ENCODE assay signal across 1 cellular context in genomic region chr11:9347100-9347499, GRCh38.
TF ChIP-seq lines count a peak whose summit lies in the region.

No MANE protein-coding gene starts in this region.

TF ChIP-seq in K562, 482 proteins besides CTCF, POLR2A, EP300 and RAD21 (continued from another document and continues in another):
- TF ChIP-seq, protein P1, sequence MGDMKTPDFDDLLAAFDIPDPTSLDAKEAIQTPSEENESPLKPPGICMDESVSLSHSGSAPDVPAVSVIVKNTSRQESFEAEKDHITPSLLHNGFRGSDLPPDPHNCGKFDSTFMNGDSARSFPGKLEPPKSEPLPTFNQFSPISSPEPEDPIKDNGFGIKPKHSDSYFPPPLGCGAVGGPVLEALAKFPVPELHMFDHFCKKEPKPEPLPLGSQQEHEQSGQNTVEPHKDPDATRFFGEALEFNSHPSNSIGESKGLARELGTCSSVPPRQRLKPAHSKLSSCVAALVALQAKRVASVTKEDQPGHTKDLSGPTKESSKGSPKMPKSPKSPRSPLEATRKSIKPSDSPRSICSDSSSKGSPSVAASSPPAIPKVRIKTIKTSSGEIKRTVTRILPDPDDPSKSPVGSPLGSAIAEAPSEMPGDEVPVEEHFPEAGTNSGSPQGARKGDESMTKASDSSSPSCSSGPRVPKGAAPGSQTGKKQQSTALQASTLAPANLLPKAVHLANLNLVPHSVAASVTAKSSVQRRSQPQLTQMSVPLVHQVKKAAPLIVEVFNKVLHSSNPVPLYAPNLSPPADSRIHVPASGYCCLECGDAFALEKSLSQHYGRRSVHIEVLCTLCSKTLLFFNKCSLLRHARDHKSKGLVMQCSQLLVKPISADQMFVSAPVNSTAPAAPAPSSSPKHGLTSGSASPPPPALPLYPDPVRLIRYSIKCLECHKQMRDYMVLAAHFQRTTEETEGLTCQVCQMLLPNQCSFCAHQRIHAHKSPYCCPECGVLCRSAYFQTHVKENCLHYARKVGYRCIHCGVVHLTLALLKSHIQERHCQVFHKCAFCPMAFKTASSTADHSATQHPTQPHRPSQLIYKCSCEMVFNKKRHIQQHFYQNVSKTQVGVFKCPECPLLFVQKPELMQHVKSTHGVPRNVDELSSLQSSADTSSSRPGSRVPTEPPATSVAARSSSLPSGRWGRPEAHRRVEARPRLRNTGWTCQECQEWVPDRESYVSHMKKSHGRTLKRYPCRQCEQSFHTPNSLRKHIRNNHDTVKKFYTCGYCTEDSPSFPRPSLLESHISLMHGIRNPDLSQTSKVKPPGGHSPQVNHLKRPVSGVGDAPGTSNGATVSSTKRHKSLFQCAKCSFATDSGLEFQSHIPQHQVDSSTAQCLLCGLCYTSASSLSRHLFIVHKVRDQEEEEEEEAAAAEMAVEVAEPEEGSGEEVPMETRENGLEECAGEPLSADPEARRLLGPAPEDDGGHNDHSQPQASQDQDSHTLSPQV (IDR thresholded peaks at IDR 0.05), result 0 out of 2 replicates have a peak, but pooled peaks have one; percentile 42
- TF ChIP-seq CHAMP1 (IDR thresholded peaks at IDR 0.05) (no peak), DPF2 (IDR thresholded peaks at IDR 0.05) (peak; percentile 72), L3MBTL2 (IDR thresholded peaks at IDR 0.05) (peak; percentile 88), ZNF780A (CRISPR knock-in tag; IDR thresholded peaks at IDR 0.05) (no peak), PHF20 (IDR thresholded peaks at IDR 0.05; ENCODE audit: partially characterized antibody) (no peak), ZNF717 (CRISPR knock-in tag; IDR thresholded peaks at IDR 0.05) (no peak), KAT7 (CRISPR knock-in tag; IDR thresholded peaks at IDR 0.05; ENCODE audit: borderline replicate concordance) (no peak), E2F6 (IDR thresholded peaks at IDR 0.05; ENCODE audit: borderline replicate concordance in 1 of 2, extremely low read depth in 1 of 2, insufficient read depth in 1 of 2, insufficient read length in 1 of 2, low read depth in 1 of 2, low read length in 1 of 2, poor library complexity in 1 of 2, severe bottlenecking in 1 of 2) (peak; percentile 24 to 65), TAF9B (IDR thresholded peaks at IDR 0.05; ENCODE audit: partially characterized antibody) (no peak), BHLHE40 (IDR thresholded peaks at IDR 0.05; ENCODE audit: low read length) (peak; percentile 75), IRF2 (CRISPR knock-in tag; IDR thresholded peaks at IDR 0.05) (no peak), HINFP (tag; conservative IDR thresholded peaks at IDR 0.05; ENCODE audit: low read depth) (no peak), SREBF2 (CRISPR knock-in tag; IDR thresholded peaks at IDR 0.05) (no peak), FOSL1 (tag; conservative IDR thresholded peaks at IDR 0.05) (0 out of 2 replicates have a peak, but pooled peaks have one; percentile 22), ZEB2 (IDR thresholded peaks at IDR 0.05) (peak; percentile 94), ZNF124 (CRISPR knock-in tag; IDR thresholded peaks at IDR 0.05) (no peak), DACH1 (IDR thresholded peaks at IDR 0.05; ENCODE audit: partially characterized antibody) (no peak), HDGF (IDR thresholded peaks at IDR 0.05) (no peak), HNRNPLL (IDR thresholded peaks at IDR 0.05; ENCODE audit: low read depth, low read length, poor library complexity, severe bottlenecking) (no peak), HNRNPH1 (optimal IDR thresholded peaks at IDR 0.05; ENCODE audit: low read depth, low read length) (no peak), ZNF57 (CRISPR knock-in tag; IDR thresholded peaks at IDR 0.05) (no peak), MXI1 (IDR thresholded peaks at IDR 0.05; ENCODE audit: low read depth, low read length) (no peak), ZSCAN29 (IDR thresholded peaks at IDR 0.05) (no peak), RAD51 (IDR thresholded peaks at IDR 0.05; ENCODE audit: borderline replicate concordance, low read depth) (no peak), ZBTB7A (IDR thresholded peaks at IDR 0.05; ENCODE audit: borderline replicate concordance, control insufficient read depth, low read depth, low read length) (no peak), KDM2B (CRISPR knock-in tag; IDR thresholded peaks at IDR 0.05) (no peak), NBN (IDR thresholded peaks at IDR 0.05; ENCODE audit: low read depth) (peak; percentile 63; the same call in 1 of the 2 replicates), RCOR1 (IDR thresholded peaks at IDR 0.05; ENCODE audit: borderline replicate concordance in 1 of 2, low read depth in 2 of 2, low read length in 2 of 2) (peak in 1 of 2 experiments; percentile 61; a peak in 1 of 4 replicates), NELFE (IDR thresholded peaks at IDR 0.05; ENCODE audit: insufficient read depth, insufficient read length) (no peak), ZNF507 (tag; conservative IDR thresholded peaks at IDR 0.05) (no peak), TRIM24 (IDR thresholded peaks at IDR 0.05) (0 out of 4 replicates have a peak, but pooled peaks of 1 of the 2 experiments have one; percentile 26), ZNF830 (CRISPR knock-in tag; IDR thresholded peaks at IDR 0.05) (no peak), NCOA2 (IDR thresholded peaks at IDR 0.05; ENCODE audit: partially characterized antibody in 2 of 2) (no peak), ZNF77 (CRISPR knock-in tag; IDR thresholded peaks at IDR 0.05) (no peak), ERF (CRISPR knock-in tag; IDR thresholded peaks at IDR 0.05) (no peak), RBBP5 (IDR thresholded peaks at IDR 0.05; ENCODE audit: borderline replicate concordance, insufficient read depth, low read length, poor library complexity, severe bottlenecking) (no peak), HSF4 (CRISPR knock-in tag; IDR thresholded peaks at IDR 0.05; ENCODE audit: borderline replicate concordance) (no peak)
- TF ChIP-seq, protein P2, sequence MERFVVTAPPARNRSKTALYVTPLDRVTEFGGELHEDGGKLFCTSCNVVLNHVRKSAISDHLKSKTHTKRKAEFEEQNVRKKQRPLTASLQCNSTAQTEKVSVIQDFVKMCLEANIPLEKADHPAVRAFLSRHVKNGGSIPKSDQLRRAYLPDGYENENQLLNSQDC (CRISPR knock-in tag; IDR thresholded peaks at IDR 0.05), result no peak
- TF ChIP-seq, protein P3, sequence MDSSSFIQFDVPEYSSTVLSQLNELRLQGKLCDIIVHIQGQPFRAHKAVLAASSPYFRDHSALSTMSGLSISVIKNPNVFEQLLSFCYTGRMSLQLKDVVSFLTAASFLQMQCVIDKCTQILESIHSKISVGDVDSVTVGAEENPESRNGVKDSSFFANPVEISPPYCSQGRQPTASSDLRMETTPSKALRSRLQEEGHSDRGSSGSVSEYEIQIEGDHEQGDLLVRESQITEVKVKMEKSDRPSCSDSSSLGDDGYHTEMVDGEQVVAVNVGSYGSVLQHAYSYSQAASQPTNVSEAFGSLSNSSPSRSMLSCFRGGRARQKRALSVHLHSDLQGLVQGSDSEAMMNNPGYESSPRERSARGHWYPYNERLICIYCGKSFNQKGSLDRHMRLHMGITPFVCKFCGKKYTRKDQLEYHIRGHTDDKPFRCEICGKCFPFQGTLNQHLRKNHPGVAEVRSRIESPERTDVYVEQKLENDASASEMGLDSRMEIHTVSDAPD (CRISPR knock-in tag; IDR thresholded peaks at IDR 0.05), result no peak
- TF ChIP-seq, protein P4, sequence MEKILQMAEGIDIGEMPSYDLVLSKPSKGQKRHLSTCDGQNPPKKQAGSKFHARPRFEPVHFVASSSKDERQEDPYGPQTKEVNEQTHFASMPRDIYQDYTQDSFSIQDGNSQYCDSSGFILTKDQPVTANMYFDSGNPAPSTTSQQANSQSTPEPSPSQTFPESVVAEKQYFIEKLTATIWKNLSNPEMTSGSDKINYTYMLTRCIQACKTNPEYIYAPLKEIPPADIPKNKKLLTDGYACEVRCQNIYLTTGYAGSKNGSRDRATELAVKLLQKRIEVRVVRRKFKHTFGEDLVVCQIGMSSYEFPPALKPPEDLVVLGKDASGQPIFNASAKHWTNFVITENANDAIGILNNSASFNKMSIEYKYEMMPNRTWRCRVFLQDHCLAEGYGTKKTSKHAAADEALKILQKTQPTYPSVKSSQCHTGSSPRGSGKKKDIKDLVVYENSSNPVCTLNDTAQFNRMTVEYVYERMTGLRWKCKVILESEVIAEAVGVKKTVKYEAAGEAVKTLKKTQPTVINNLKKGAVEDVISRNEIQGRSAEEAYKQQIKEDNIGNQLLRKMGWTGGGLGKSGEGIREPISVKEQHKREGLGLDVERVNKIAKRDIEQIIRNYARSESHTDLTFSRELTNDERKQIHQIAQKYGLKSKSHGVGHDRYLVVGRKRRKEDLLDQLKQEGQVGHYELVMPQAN (IDR thresholded peaks at IDR 0.05; ENCODE audit: borderline replicate concordance), result no peak; the same call in 1 of the 2 replicates
- TF ChIP-seq, protein P5, sequence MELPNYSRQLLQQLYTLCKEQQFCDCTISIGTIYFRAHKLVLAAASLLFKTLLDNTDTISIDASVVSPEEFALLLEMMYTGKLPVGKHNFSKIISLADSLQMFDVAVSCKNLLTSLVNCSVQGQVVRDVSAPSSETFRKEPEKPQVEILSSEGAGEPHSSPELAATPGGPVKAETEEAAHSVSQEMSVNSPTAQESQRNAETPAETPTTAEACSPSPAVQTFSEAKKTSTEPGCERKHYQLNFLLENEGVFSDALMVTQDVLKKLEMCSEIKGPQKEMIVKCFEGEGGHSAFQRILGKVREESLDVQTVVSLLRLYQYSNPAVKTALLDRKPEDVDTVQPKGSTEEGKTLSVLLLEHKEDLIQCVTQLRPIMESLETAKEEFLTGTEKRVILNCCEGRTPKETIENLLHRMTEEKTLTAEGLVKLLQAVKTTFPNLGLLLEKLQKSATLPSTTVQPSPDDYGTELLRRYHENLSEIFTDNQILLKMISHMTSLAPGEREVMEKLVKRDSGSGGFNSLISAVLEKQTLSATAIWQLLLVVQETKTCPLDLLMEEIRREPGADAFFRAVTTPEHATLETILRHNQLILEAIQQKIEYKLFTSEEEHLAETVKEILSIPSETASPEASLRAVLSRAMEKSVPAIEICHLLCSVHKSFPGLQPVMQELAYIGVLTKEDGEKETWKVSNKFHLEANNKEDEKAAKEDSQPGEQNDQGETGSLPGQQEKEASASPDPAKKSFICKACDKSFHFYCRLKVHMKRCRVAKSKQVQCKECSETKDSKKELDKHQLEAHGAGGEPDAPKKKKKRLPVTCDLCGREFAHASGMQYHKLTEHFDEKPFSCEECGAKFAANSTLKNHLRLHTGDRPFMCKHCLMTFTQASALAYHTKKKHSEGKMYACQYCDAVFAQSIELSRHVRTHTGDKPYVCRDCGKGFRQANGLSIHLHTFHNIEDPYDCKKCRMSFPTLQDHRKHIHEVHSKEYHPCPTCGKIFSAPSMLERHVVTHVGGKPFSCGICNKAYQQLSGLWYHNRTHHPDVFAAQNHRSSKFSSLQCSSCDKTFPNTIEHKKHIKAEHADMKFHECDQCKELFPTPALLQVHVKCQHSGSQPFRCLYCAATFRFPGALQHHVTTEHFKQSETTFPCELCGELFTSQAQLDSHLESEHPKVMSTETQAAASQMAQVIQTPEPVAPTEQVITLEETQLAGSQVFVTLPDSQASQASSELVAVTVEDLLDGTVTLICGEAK (IDR thresholded peaks at IDR 0.05), result no peak
- TF ChIP-seq, protein P5 (CRISPR knock-in tag; IDR thresholded peaks at IDR 0.05), result no peak
